In genomic region chr12:114691810-114692557, GRCh38 we compare ENCODE assay signal across 1 cellular context.
TF ChIP-seq lines count a peak whose summit lies in the region.

No MANE protein-coding gene starts in this region.

TF ChIP-seq in IMR-90, 13 proteins besides CTCF, POLR2A, EP300 and RAD21:
- TF ChIP-seq RFX5 (IDR thresholded peaks at IDR 0.05; ENCODE audit: low read depth, low read length) (no peak), NFE2L2 (IDR thresholded peaks at IDR 0.05; ENCODE audit: low read depth, low read length) (no peak), USF2 (IDR thresholded peaks at IDR 0.05; ENCODE audit: low read depth, low read length) (no peak), CHD1 (IDR thresholded peaks at IDR 0.05; ENCODE audit: low read depth, low read length) (no peak), MAZ (IDR thresholded peaks at IDR 0.05; ENCODE audit: borderline replicate concordance, low read depth, low read length) (no peak; the same call in 1 of the 2 replicates), MAFK (IDR thresholded peaks at IDR 0.05; ENCODE audit: low read depth, low read length) (no peak), RCOR1 (IDR thresholded peaks at IDR 0.05; ENCODE audit: insufficient replicate concordance, low read length) (no peak), CEBPB (IDR thresholded peaks at IDR 0.05; ENCODE audit: low read depth, low read length) (no peak), FOS (IDR thresholded peaks at IDR 0.05; ENCODE audit: low read depth, low read length) (no peak), SMC3 (IDR thresholded peaks at IDR 0.05; ENCODE audit: low read depth, low read length) (no peak), BHLHE40 (IDR thresholded peaks at IDR 0.05; ENCODE audit: low read depth, low read length) (no peak), ELK1 (IDR thresholded peaks at IDR 0.05; ENCODE audit: borderline replicate concordance, low read depth, low read length) (no peak), MXI1 (IDR thresholded peaks at IDR 0.05; ENCODE audit: borderline replicate concordance, low read depth, low read length) (no peak)
TF ChIP-seq in IMR-90: peak in this region for 0.
